In genomic region chr17:76428511-76428910, GRCh38 we compare ENCODE assay signal across 22 cellular contexts. TPM values are rescaled to one million over a fixed set of nuclear protein-coding genes. Genes with fewer than 3 reads are reported as not detected.
DNase-seq lines count a peak whose midpoint lies in the region; ATAC-seq, FAIRE-seq and TF ChIP-seq lines count a peak whose summit lies in the region.
"Had no signal": no experiment of that assay in that cellular context is flagged by ENCODE, and none has a peak within 500 bp of the region (broad histone marks: within the 10 kb centered on the region; RNA-seq: fewer than 3 reads in every experiment).

No MANE protein-coding gene starts in this region.

- H3K36me3 ChIP-seq in DOHH2 (ENCODE audit: control insufficient read depth, low read length) (peaks cover 35% of the 10 kb centered on the region), OCI-LY7 (ENCODE audit: insufficient read depth, low read length) (peaks cover 4% of the 10 kb centered on the region; the same call in 1 of the 2 replicates), kidney (ENCODE audit: control insufficient read depth in 1 of 2, insufficient read depth in 2 of 2, low read length in 2 of 2) (no peaks in the 10 kb centered on the region)
- H3K36me3 ChIP-seq: BE2C, Peyer's patch had no signal

- H2AFZ ChIP-seq in OCI-LY7 (ENCODE audit: low read length), result no peak overlapping the region

- peak overlapping the region in 7 of 8 donors; percentile 29 to 85 (median 73) for H3K4me3 Mint-ChIP-seq in naive B cell
- H3K4me3 Mint-ChIP-seq: CD8-positive, alpha-beta memory T cell; HFFc6 had no signal

- H3K27ac ChIP-seq in DOHH2 (ENCODE audit: low read depth, low read length) (peak overlapping the region; percentile 91), OCI-LY7 (ENCODE audit: low read depth, low read length, poor library complexity, severe bottlenecking) (peak overlapping the region; percentile 92), kidney (ENCODE audit: low read depth in 2 of 2, low read length in 2 of 2) (peak overlapping the region in 1 of 2 donors; percentile 66)

- POLR2A ChIA-PET in OCI-LY7 (lab: Charles Lee), result interaction anchor here (0.7 to 2.8 kb wide), 9 partner anchors 11 to 518 kb away, joined by 3 to 17 read pairs (median 5); partner anchors contain the start of gene RHBDF2

- CTCF ChIA-PET in OCI-LY7 (lab: Charles Lee; ENCODE audit: unreplicated experiment), result interaction anchor here (1.3 to 2.0 kb wide), 2 partner anchors 20 to 30 kb away, joined by 4 to 5 read pairs; no protein-coding TSS in a partner anchor

- no peak overlapping the region for H3K9ac ChIP-seq in kidney (ENCODE audit: low read length in 2 of 2)

- H3K27me3 ChIP-seq in DOHH2 (ENCODE audit: control insufficient read depth, low read length), result no peaks in the 10 kb centered on the region
- H3K27me3 ChIP-seq: BE2C, Peyer's patch had no signal

- H3K9me3 ChIP-seq in DOHH2 (ENCODE audit: control insufficient read depth, insufficient read depth, low read length) (no peaks in the 10 kb centered on the region), OCI-LY7 (ENCODE audit: low read length) (0 out of 2 replicates have a peak, but pooled peaks cover 4% of the 10 kb centered on the region), kidney (ENCODE audit: control insufficient read depth in 1 of 2, low read length in 2 of 2) (no peaks in the 10 kb centered on the region)
- H3K9me3 ChIP-seq: BE2C, Peyer's patch had no signal

- TF ChIP-seq CTCF in DOHH2 (IDR thresholded peaks at IDR 0.05; ENCODE audit: low read depth, low read length, poor library complexity, severe bottlenecking) (no peak), OCI-LY7 (conservative IDR thresholded peaks at IDR 0.05; ENCODE audit: low read length) (no peak), kidney (IDR thresholded peaks at IDR 0.05; ENCODE audit: borderline replicate concordance, extremely low read depth, insufficient read depth) (no peak)

- H3K36me3 Mint-ChIP-seq in naive B cell, result peaks cover 0 to 6% of the 10 kb centered on the region in 2 donors

- H4K20me1 ChIP-seq in DOHH2 (ENCODE audit: control insufficient read depth, insufficient read depth, low read depth, low read length), result no peaks in the 10 kb centered on the region
- H4K20me1 ChIP-seq in OCI-LY7 (ENCODE audit: insufficient read depth, low read length), result no peaks in the 10 kb centered on the region

- H3F3A ChIP-seq in DOHH2 (ENCODE audit: control insufficient read depth, insufficient read depth), result peaks cover 22% of the 10 kb centered on the region

- intact Hi-C loops in OCI-LY7 (cut with micrococcal nuclease; ENCODE audit: unreplicated experiment), result loop anchor here (2.0 kb wide), 1 partner anchor 52 kb away; no protein-coding TSS in a partner anchor
- intact Hi-C loops in kidney (cut with DNase I), result no loop called here

- H3K4me1 ChIP-seq in DOHH2 (ENCODE audit: control insufficient read depth, low read length) (peaks cover 93% of the 10 kb centered on the region), OCI-LY7 (ENCODE audit: insufficient read depth, low read length, poor library complexity, severe bottlenecking) (peaks cover 96% of the 10 kb centered on the region), kidney (ENCODE audit: control insufficient read depth in 1 of 2, insufficient read depth in 1 of 2, low read depth in 1 of 2, low read length in 2 of 2) (peaks cover 5 to 8% of the 10 kb centered on the region in 2 donors)
- H3K4me1 ChIP-seq: BE2C had no signal

- H3K4me3 ChIP-seq in DOHH2 (ENCODE audit: low read length) (peak overlapping the region; percentile 64), OCI-LY7 (ENCODE audit: low read depth, low read length, poor library complexity, severe bottlenecking) (peak overlapping the region; percentile 59), kidney (ENCODE audit: low read length in 2 of 2) (no peak overlapping the region)
- H3K4me3 ChIP-seq: Peyer's patch had no signal

- peaks cover 89% of the 10 kb centered on the region for H3K79me2 ChIP-seq in DOHH2 (ENCODE audit: control insufficient read depth, low read length)
- peaks cover 91% of the 10 kb centered on the region for H3K79me2 ChIP-seq in OCI-LY7 (ENCODE audit: insufficient read depth, low read depth, low read length)

- no TSS peak for BruUV-seq in OCI-LY7 (replicated peaks; lab: Mats Ljungman, UMichigan)

- H3K4me2 ChIP-seq in DOHH2 (ENCODE audit: low read length) (peak overlapping the region; percentile 82), OCI-LY7 (ENCODE audit: low read length) (peak overlapping the region; percentile 82)

- ATAC-seq in naive B cell (ENCODE audit: low read depth in 2 of 2), result no peak
- ATAC-seq: SK-N-SH treated with all-trans-retinoic acid at 6 μM for 48 hours had no signal

- H3K9me2 ChIP-seq in DOHH2 (replicated peaks; ENCODE audit: control insufficient read depth, low read length) (no peaks in the 10 kb centered on the region), OCI-LY7 (ENCODE audit: insufficient read depth, low read length) (no peaks in the 10 kb centered on the region)

- DNase-seq in OCI-LY7 (ENCODE audit: low spot score) (no peak), fibroblast of gingiva (ENCODE audit: low read depth) (peak; percentile 39), naive B cell (no peak), amygdala (lab: John Stamatoyannopoulos, UW) (no peak), DMS53 treated with DMSO at 0.1 percent for 48 hours (lab: John Stamatoyannopoulos, UW; ENCODE audit: unreplicated experiment) (no peak), kidney (no peak), germinal center (ENCODE audit: low spot score) (no peak)
- DNase-seq: BE2C; CD8-positive, alpha-beta memory T cell; HFFc6; KBM-7; NCI-H146; NCI-H2081; NCI-H82; SHP77 had no signal

- peaks cover 0 to 3% (median 0%) of the 10 kb centered on the region in 7 donors for H3K9me3 Mint-ChIP-seq in naive B cell
- H3K9me3 Mint-ChIP-seq: CD8-positive, alpha-beta memory T cell; HFFc6 had no signal

- FAIRE-seq in kidney (lab: Jason Lieb, UNC), result no peak
- FAIRE-seq: GM19239, H54 had no signal

- peaks cover 61 to 92% (median 68%) of the 10 kb centered on the region in 3 donors for H3K4me1 Mint-ChIP-seq in naive B cell

- H3K27ac Mint-ChIP-seq in naive B cell, result peak overlapping the region in 5 of 6 donors; percentile 60 to 98 (median 97)
- H3K27ac Mint-ChIP-seq: HFFc6 had no signal

- H3K27me3 Mint-ChIP-seq in naive B cell, result no peaks in the 10 kb centered on the region
- H3K27me3 Mint-ChIP-seq: CD8-positive, alpha-beta memory T cell had no signal

RNA-seq across cellular contexts. Expression of gene UBE2O, which starts 24.4 kb away (rescaled TPM):
- 43.4 and 55.1 TPM in 2 replicates for total RNA-seq in OCI-LY7 (2014; rRNA removed; shearing (Covaris generic))
- 71.0 and 79.6 TPM in 2 replicates for total RNA-seq in OCI-LY7 (2022)
- polyA plus RNA-seq in naive B cell (ENCODE audit: low read depth in 6 of 6), result 10 to 100 TPM; 11.0 to 26.0 (median 16.4) TPM
- total RNA-seq in kidney, result 21.3 TPM
- polyA plus RNA-seq in kidney (ENCODE audit: insufficient read depth, low read depth, low replicate concordance), result 5.5 TPM

RNA-seq across cellular contexts. Expression of gene AANAT, which starts 38.9 kb away (rescaled TPM):
- not detected in 2 replicates for total RNA-seq in OCI-LY7 (2014; rRNA removed; shearing (Covaris generic))
- total RNA-seq in OCI-LY7 (2022), result not detected in 2 replicates
- 1 to 10 TPM in 1 of 6 donors, under 1 TPM in 2, not detected in 3; 0.24 to 1.2 (median 0.43) TPM for polyA plus RNA-seq in naive B cell (ENCODE audit: low read depth in 6 of 6)
- not detected for total RNA-seq in kidney
- polyA plus RNA-seq in kidney (ENCODE audit: insufficient read depth, low read depth, low replicate concordance), result not detected
- total RNA-seq: CD8-positive, alpha-beta memory T cell; NCI-H460; Peyer's patch had no signal
- polyA plus RNA-seq: AG04450; CD8-positive, alpha-beta memory T cell had no signal

RNA-seq across cellular contexts. Expression of gene SPHK1, which starts 44.1 kb away (rescaled TPM):
- total RNA-seq in OCI-LY7 (2014; rRNA removed; shearing (Covaris generic)), result 0.28 and 0.36 TPM in 2 replicates
- total RNA-seq in OCI-LY7 (2022), result 0.22 and 0.78 TPM in 2 replicates
- 1 to 10 TPM in 1 of 6 donors, under 1 TPM in 1, not detected in 4; 0.22 to 1.7 TPM for polyA plus RNA-seq in naive B cell (ENCODE audit: low read depth in 6 of 6)
- total RNA-seq in kidney, result 10.4 TPM
- 1.5 TPM for polyA plus RNA-seq in kidney (ENCODE audit: insufficient read depth, low read depth, low replicate concordance)

Comparison
In these comparisons a context has a peak if more than half of its experiments do, and no peak if none do; other contexts are left out.
1. H3K4me3 ChIP-seq: peak in DOHH2 (single experiment) and OCI-LY7 (single experiment); none in kidney (0 of 2).